15 cellular contexts compared by ENCODE assay signal in genomic region chr4:95550566-95550965, GRCh38. TPM values are rescaled to one million over a fixed set of nuclear protein-coding genes. Genes with fewer than 3 reads are reported as not detected.
DNase-seq lines count a peak whose midpoint lies in the region; ATAC-seq and TF ChIP-seq lines count a peak whose summit lies in the region.
"Had no signal": no experiment of that assay in that cellular context is flagged by ENCODE, and none has a peak within 500 bp of the region (broad histone marks: within the 10 kb centered on the region; RNA-seq: fewer than 3 reads in every experiment).

No MANE protein-coding gene starts in this region.

- H3K14ac ChIP-seq in neuronal stem cell (ENCODE audit: low read length) = no peak overlapping the region

- no peak overlapping the region for H3K27ac Mint-ChIP-seq in CD4-positive, alpha-beta memory T cell

- no peak overlapping the region for H2BK120ac ChIP-seq in neuronal stem cell (ENCODE audit: low read depth, low read length)

- no peak overlapping the region for H3K23ac ChIP-seq in neuronal stem cell (ENCODE audit: low read depth, low read length, poor library complexity)

- H4K8ac ChIP-seq in neuronal stem cell (ENCODE audit: low read depth, low read length) = no peak overlapping the region

- H3K9ac ChIP-seq in HUES6 (ENCODE audit: low read length) (no peak overlapping the region), neuronal stem cell (ENCODE audit: low read depth, low read length, poor library complexity) (no peak overlapping the region)

- peak overlapping the region in 5 of 8 donors; percentile 11 to 65 (median 22) for H3K4me3 Mint-ChIP-seq in CD4-positive, alpha-beta memory T cell

- no peak overlapping the region for H2BK12ac ChIP-seq in neuronal stem cell (ENCODE audit: low read length)

- no peaks in the 10 kb centered on the region for H3K9me3 ChIP-seq in CD4-positive, alpha-beta memory T cell (ENCODE audit: control insufficient read depth in 1 of 2, low read length in 2 of 2)
- H3K9me3 ChIP-seq in HUES6 (ENCODE audit: control insufficient read depth, insufficient read depth, low read depth, low read length) (no peaks in the 10 kb centered on the region), neuronal stem cell (replicated peaks in 1 of 2; ENCODE audit: control insufficient read depth in 2 of 2, insufficient read depth in 1 of 2, low read depth in 1 of 2, low read length in 2 of 2) (no peaks in the 10 kb centered on the region), body of pancreas (no peaks in the 10 kb centered on the region)

- peaks cover 30% of the 10 kb centered on the region in 2 donors for H3K27me3 Mint-ChIP-seq in CD4-positive, alpha-beta memory T cell

- no peak overlapping the region for H3K4ac ChIP-seq in neuronal stem cell (ENCODE audit: low read length)

- CTCF ChIA-PET in CD4-positive, alpha-beta memory T cell (lab: Charles Lee; ENCODE audit: partially characterized antibody) = no interaction called here

- H3K27me3 ChIP-seq in CD4-positive, alpha-beta memory T cell (ENCODE audit: insufficient read depth, low read length) = no peaks in the 10 kb centered on the region
- H3K27me3 ChIP-seq in HUES6 (ENCODE audit: control insufficient read depth, insufficient read depth, low read length) = peaks cover 67% of the 10 kb centered on the region
- H3K27me3 ChIP-seq in dorsolateral prefrontal cortex = no peaks in the 10 kb centered on the region
- H3K27me3 ChIP-seq in neuronal stem cell (ENCODE audit: control insufficient read depth in 3 of 3, insufficient read depth in 3 of 3, low read depth in 1 of 3, low read length in 3 of 3) = peaks cover 0 to 17% (median 0%) of the 10 kb centered on the region in 3 experiments
- H3K27me3 ChIP-seq in body of pancreas = peaks cover 0 to 3% of the 10 kb centered on the region in 2 donors

- H3K4me3 ChIP-seq in CD4-positive, alpha-beta memory T cell (ENCODE audit: low read length in 2 of 2) = no peak overlapping the region
- H3K4me3 ChIP-seq in HUES6 (ENCODE audit: low read depth, low read length) (peak overlapping the region; percentile 68; the same call in 1 of the 2 replicates), dorsolateral prefrontal cortex (peak overlapping the region; percentile 57 to 94 (median 84)), neuronal stem cell (ENCODE audit: low read length in 2 of 2) (peak overlapping the region in 1 of 2 donors; percentile 74), body of pancreas (no peak overlapping the region)

- no peak for DNase-seq in CD4-positive, alpha-beta memory T cell
- DNase-seq in dorsolateral prefrontal cortex (no peak), neuronal stem cell (ENCODE audit: low spot score) (no peak), body of pancreas (no peak), Kasumi-1 (lab: John Stamatoyannopoulos, UW) (no peak)
- DNase-seq in stimulated activated CD4-positive, alpha-beta T cell treated with anti-CD3 and anti-CD28 coated beads, Interleukin-2, amount 100 ng/mL, for 48 hours = no peak
- DNase-seq in stimulated activated CD4-positive, alpha-beta T cell treated with anti-CD3 and anti-CD28 coated beads, Interleukin-2, amount 100 ng/mL, for 24 hours = no peak
- DNase-seq: C1 segment of cervical spinal cord; NCI-H1105; NCI-H774; stimulated activated naive CD4-positive, alpha-beta T cell had no signal

- TF ChIP-seq CTCF in dorsolateral prefrontal cortex (IDR thresholded peaks at IDR 0.05 in 54 of 56, conservative IDR thresholded peaks at IDR 0.05 in 2 of 56; ENCODE audit: low read depth in 1 of 56, partially characterized antibody in 56 of 56) (no peak), body of pancreas (IDR thresholded peaks at IDR 0.05) (no peak)

- H3K9me3 Mint-ChIP-seq in CD4-positive, alpha-beta memory T cell = no peaks in the 10 kb centered on the region

- no peak for TF ChIP-seq POLR2A in body of pancreas (IDR thresholded peaks at IDR 0.05)

- H3K36me3 Mint-ChIP-seq in CD4-positive, alpha-beta memory T cell = no peaks in the 10 kb centered on the region

- H3K36me3 ChIP-seq in CD4-positive, alpha-beta memory T cell (ENCODE audit: insufficient read depth, low read length) = no peaks in the 10 kb centered on the region
- H3K36me3 ChIP-seq in HUES6 (ENCODE audit: control insufficient read depth, insufficient read depth, low read length) (no peaks in the 10 kb centered on the region), neuronal stem cell (replicated peaks in 1 of 2; ENCODE audit: control insufficient read depth in 2 of 2, insufficient read depth in 2 of 2, low read length in 2 of 2) (no peaks in the 10 kb centered on the region), body of pancreas (replicated peaks in 1 of 2; ENCODE audit: insufficient read depth in 1 of 2, low read depth in 2 of 2) (no peaks in the 10 kb centered on the region)

- WGBS in neuronal stem cell (ENCODE audit: extremely low coverage in 2 of 2, insufficient read length in 2 of 2, insufficient replicate concordance in 1 of 2), 2 donors = no CpG with 5 or more reads among the region's 2 CpGs
- WGBS in body of pancreas, 2 donors = 71 to 78% methylated on average over 2 of the region's 2 CpGs

- H3K4me1 ChIP-seq in CD4-positive, alpha-beta memory T cell (ENCODE audit: insufficient read depth, low read length) = no peaks in the 10 kb centered on the region
- H3K4me1 ChIP-seq in HUES6 (ENCODE audit: control insufficient read depth, insufficient read depth, low read length) (peaks cover 4% of the 10 kb centered on the region; the same call in 1 of the 2 replicates), neuronal stem cell (ENCODE audit: control insufficient read depth in 2 of 2, insufficient read depth in 1 of 2, low read depth in 1 of 2, low read length in 2 of 2) (peaks cover 8% of the 10 kb centered on the region in 2 donors), body of pancreas (peaks cover 23% of the 10 kb centered on the region)

- no peak overlapping the region for H3K27ac ChIP-seq in CD4-positive, alpha-beta memory T cell (ENCODE audit: low read depth, low read length)
- H3K27ac ChIP-seq in HUES6 (ENCODE audit: low read depth, low read length) = no peak overlapping the region
- H3K27ac ChIP-seq in dorsolateral prefrontal cortex = peak overlapping the region; percentile 94 to 100 (median 99)
- H3K27ac ChIP-seq in neuronal stem cell (replicated peaks; ENCODE audit: low read length) = no peak overlapping the region
- H3K27ac ChIP-seq in body of pancreas = no peak overlapping the region

- no peaks in the 10 kb centered on the region for H3K79me1 ChIP-seq in neuronal stem cell (ENCODE audit: low read depth, low read length)

- H3K4me1 Mint-ChIP-seq in CD4-positive, alpha-beta memory T cell = peaks cover 5 to 22% (median 7%) of the 10 kb centered on the region in 4 donors

- no peak for ATAC-seq in body of pancreas
- ATAC-seq: sciatic nerve had no signal

- H2AK5ac ChIP-seq in neuronal stem cell (ENCODE audit: low read depth, low read length) = no peak overlapping the region

- no peak overlapping the region for H4K91ac ChIP-seq in neuronal stem cell (ENCODE audit: low read depth, low read length, poor library complexity)

- intact Hi-C loops in CD4-positive, alpha-beta memory T cell (cut with micrococcal nuclease) = no loop called here
- intact Hi-C loops in dorsolateral prefrontal cortex (cut with DNase I) = loop anchor here in 1 of 2 donors (5.0 to 10.0 kb wide), 3 partner anchors 92 to 294 kb away; partner anchors contain the start of gene PDHA2
- intact Hi-C loops in body of pancreas (cut with DNase I) = no loop called here

- H3K4me2 ChIP-seq in neuronal stem cell (ENCODE audit: insufficient read depth, low read length, poor library complexity, severe bottlenecking) = no peak overlapping the region

- H2BK5ac ChIP-seq in neuronal stem cell (ENCODE audit: low read length) = no peak overlapping the region

- POLR2A ChIA-PET in CD4-positive, alpha-beta memory T cell (lab: Charles Lee; ENCODE audit: partially characterized antibody) = no interaction called here

- no peak overlapping the region for H3K18ac ChIP-seq in neuronal stem cell (ENCODE audit: low read length)

- H2AFZ ChIP-seq in neuronal stem cell (ENCODE audit: low read length) = peak overlapping the region; percentile 96

- no peak overlapping the region for H2BK15ac ChIP-seq in neuronal stem cell (ENCODE audit: low read length)

RNA-seq across cellular contexts. Expression of gene UNC5C, which starts 1.8 kb away (rescaled TPM):
- not detected for total RNA-seq in CD4-positive, alpha-beta memory T cell
- not detected for polyA plus RNA-seq in CD4-positive, alpha-beta memory T cell
- total RNA-seq in dorsolateral prefrontal cortex = 10 to 100 TPM; 16.1 to 88.4 (median 33.9) TPM
- polyA plus RNA-seq in neuronal stem cell (2013, experiment 1 of 2) = 1.3 TPM
- polyA plus RNA-seq in neuronal stem cell (2013, experiment 2 of 2) = 1.4 TPM
- 1 to 10 TPM in 1 of 2 donors, under 1 TPM in 1; 0.52 to 2.0 TPM for total RNA-seq in body of pancreas
- total RNA-seq: Daoy, dermis microvascular lymphatic vessel endothelial cell had no signal

Comparison
In these comparisons a context has a peak if more than half of its experiments do, and no peak if none do; other contexts are left out.
1. H3K27ac ChIP-seq: peak in dorsolateral prefrontal cortex (59 of 59); none in CD4-positive, alpha-beta memory T cell (single experiment), HUES6 (single experiment), neuronal stem cell (single experiment) and body of pancreas (0 of 4).
2. H3K4me3 ChIP-seq: peak in HUES6 (single experiment) and dorsolateral prefrontal cortex (59 of 59); none in CD4-positive, alpha-beta memory T cell (0 of 2) and body of pancreas (0 of 2).
3. RNA of gene UNC5C, which starts 1.8 kb away (total RNA-seq): 16.1 to 88.4 TPM in dorsolateral prefrontal cortex; 0.52 to 2.0 TPM in body of pancreas and not detected in CD4-positive, alpha-beta memory T cell; every median in the first group is over 4 times any median in the second.